In the genomic region with DNA sequence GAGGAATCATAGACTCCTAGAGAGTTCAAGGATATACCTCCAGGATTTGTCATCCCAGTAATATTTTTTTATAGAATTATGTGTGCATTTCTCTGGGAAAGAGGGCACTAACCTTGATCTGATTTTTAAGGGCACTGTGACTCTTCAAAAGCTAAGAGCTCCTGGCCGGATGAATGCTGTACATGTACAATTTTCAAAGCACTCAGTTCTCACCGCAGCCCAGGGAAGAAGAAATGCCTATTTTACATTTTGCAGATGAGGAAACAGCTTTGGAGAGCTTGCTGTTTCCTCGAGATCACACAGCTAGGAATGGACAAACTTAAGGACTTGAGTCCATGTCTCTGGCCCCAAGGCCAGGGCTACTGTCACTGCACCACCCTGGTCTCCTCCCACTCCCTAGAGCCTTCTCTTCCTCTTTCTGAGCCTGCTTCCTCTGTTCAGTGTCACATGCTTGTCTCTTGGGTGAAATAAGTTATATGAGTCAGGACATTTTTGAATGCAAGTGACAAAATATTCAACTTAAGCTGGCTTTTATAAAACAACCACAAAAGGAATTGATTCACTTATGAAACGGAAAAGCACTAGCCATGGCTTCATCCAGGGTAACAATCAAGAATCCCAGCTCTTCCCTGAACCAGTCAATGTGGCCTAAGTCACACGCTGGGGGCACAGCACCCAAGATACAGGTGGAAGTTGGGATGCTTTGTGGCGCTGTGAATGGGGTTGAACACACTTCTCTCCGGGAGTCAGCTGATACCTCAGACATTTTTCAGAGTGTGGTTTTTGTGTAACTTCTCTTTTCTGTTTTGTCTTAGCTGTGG, we compare ENCODE assay signal across 8 cellular contexts. TPM values are rescaled to one million over a fixed set of nuclear protein-coding genes. Genes with fewer than 3 reads are reported as not detected.
DNase-seq lines count a peak whose midpoint lies in the region; ATAC-seq and TF ChIP-seq lines count a peak whose summit lies in the region.

No MANE protein-coding gene starts in this region.

- H3K23ac ChIP-seq in IMR-90 (ENCODE audit: low read depth, low read length) = peak overlapping the region; percentile 40; the same call in 1 of the 2 replicates

- no peaks in the 10 kb centered on the region for H3K79me1 ChIP-seq in IMR-90 (ENCODE audit: low read depth in 1 of 2, low read length in 2 of 2)

- H3K27me3 Mint-ChIP-seq in activated naive CD8-positive, alpha-beta T cell treated with anti-CD3 and anti-CD28 coated beads, Interleukin-2, amount 50 U/mL, for 24 hours = no peaks in the 10 kb centered on the region

- H3K27ac ChIP-seq in IMR-90 (ENCODE audit: insufficient read depth, low read length) (no peak overlapping the region), parathyroid adenoma (peak overlapping the region; percentile 49)

- peak; percentile 66 for DNase-seq in CMK (ENCODE audit: low read depth)
- DNase-seq in IMR-90 = no peak
- peak; percentile 22 for DNase-seq in activated naive CD8-positive, alpha-beta T cell treated with anti-CD3 and anti-CD28 coated beads, Interleukin-2, amount 50 U/mL, for 24 hours
- no peak for DNase-seq in COR-L47 (lab: John Stamatoyannopoulos, UW)
- no peak for DNase-seq in BE2C
- DNase-seq in effector CD4-positive, alpha-beta T cell = no peak

- intact Hi-C loops in IMR-90 (cut with micrococcal nuclease) = no loop called here

- H4K20me1 ChIP-seq in IMR-90 (ENCODE audit: insufficient read depth, low read length) = no peaks in the 10 kb centered on the region

- H3K4me3 Mint-ChIP-seq in activated naive CD8-positive, alpha-beta T cell treated with anti-CD3 and anti-CD28 coated beads, Interleukin-2, amount 50 U/mL, for 24 hours = peak overlapping the region; percentile 64

- H3K36me3 ChIP-seq in IMR-90 (ENCODE audit: control insufficient read depth, insufficient read depth, low read length) (peaks cover 50% of the 10 kb centered on the region; the same call in 1 of the 2 replicates), parathyroid adenoma (ENCODE audit: control insufficient read depth, insufficient read depth, low read length) (no peaks in the 10 kb centered on the region), BE2C (no peaks in the 10 kb centered on the region)

- H2BK5ac ChIP-seq in IMR-90 (ENCODE audit: low read depth, low read length, poor library complexity, severe bottlenecking) = no peak overlapping the region

- H3K9me3 Mint-ChIP-seq in activated naive CD8-positive, alpha-beta T cell treated with anti-CD3 and anti-CD28 coated beads, Interleukin-2, amount 50 U/mL, for 24 hours = no peaks in the 10 kb centered on the region

- peak overlapping the region; percentile 77; the same call in 1 of the 3 replicates for H2BK15ac ChIP-seq in IMR-90 (ENCODE audit: low read depth, low read length)

- no CpG with 5 or more reads among the region's 7 CpGs for WGBS in IMR-90 (ENCODE audit: extremely low coverage in 2 of 2, insufficient read length in 1 of 2), 2 experiments

- no peak overlapping the region for H2AFZ ChIP-seq in IMR-90 (replicated peaks; ENCODE audit: low read length, poor library complexity)
- H2AFZ ChIP-seq in parathyroid adenoma = no peak overlapping the region

- no peaks in the 10 kb centered on the region for H3K79me2 ChIP-seq in parathyroid adenoma

- H2AK5ac ChIP-seq in IMR-90 (ENCODE audit: low read depth, low read length) = peak overlapping the region; percentile 80; the same call in 1 of the 2 replicates

- H3K4me1 Mint-ChIP-seq in activated naive CD8-positive, alpha-beta T cell treated with anti-CD3 and anti-CD28 coated beads, Interleukin-2, amount 50 U/mL, for 24 hours = peaks cover 62% of the 10 kb centered on the region

- H3K9ac ChIP-seq in IMR-90 (ENCODE audit: low read depth, low read length) (no peak overlapping the region), parathyroid adenoma (no peak overlapping the region)

- no peak for TF ChIP-seq CTCF in IMR-90 (conservative IDR thresholded peaks at IDR 0.05; ENCODE audit: low read depth, low read length)
- TF ChIP-seq CTCF in parathyroid adenoma (IDR thresholded peaks at IDR 0.05) = no peak
- no peak for TF ChIP-seq CTCF in BE2C (IDR thresholded peaks at IDR 0.05; ENCODE audit: low read depth, low read length)

- H3K9me3 ChIP-seq in IMR-90 (ENCODE audit: control insufficient read depth, insufficient read depth, low read length) (no peaks in the 10 kb centered on the region), parathyroid adenoma (ENCODE audit: control insufficient read depth, low read length) (no peaks in the 10 kb centered on the region), BE2C (no peaks in the 10 kb centered on the region)

- H2BK20ac ChIP-seq in IMR-90 (ENCODE audit: low read depth, low read length) = peak overlapping the region; percentile 77; the same call in 1 of the 2 replicates

- peak overlapping the region; percentile 29; the same call in 1 of the 2 replicates for H4K91ac ChIP-seq in IMR-90 (ENCODE audit: insufficient read depth, low read depth, low read length)

- POLR2A ChIA-PET in IMR-90 (lab: Charles Lee; ENCODE audit: unreplicated experiment) = no interaction called here

- H2BK120ac ChIP-seq in IMR-90 (ENCODE audit: low read depth, low read length) = peak overlapping the region; percentile 51; the same call in 1 of the 2 replicates

- CTCF ChIA-PET in IMR-90 (lab: Yijun Ruan, JAX) = interaction anchor here (0.6 kb wide), 1 partner anchor 86 kb away, joined by 7 read pairs; no protein-coding TSS in a partner anchor

- peak overlapping the region; percentile 12; the same call in 1 of the 2 replicates for H4K5ac ChIP-seq in IMR-90 (ENCODE audit: low read depth, low read length)

- H3K36me3 Mint-ChIP-seq in activated naive CD8-positive, alpha-beta T cell treated with anti-CD3 and anti-CD28 coated beads, Interleukin-2, amount 50 U/mL, for 24 hours (ENCODE audit: low read depth) = no peaks in the 10 kb centered on the region

- H3K18ac ChIP-seq in IMR-90 (ENCODE audit: low read depth, low read length) = 0 out of 2 replicates have a peak overlapping the region, but pooled peaks have one; percentile 1

- peaks cover 11% of the 10 kb centered on the region; the same call in 1 of the 2 replicates for H3K4me1 ChIP-seq in IMR-90 (ENCODE audit: control insufficient read depth, insufficient read depth, low read length)
- H3K4me1 ChIP-seq in parathyroid adenoma = no peaks in the 10 kb centered on the region
- no peaks in the 10 kb centered on the region for H3K4me1 ChIP-seq in BE2C

- H2AK9ac ChIP-seq in IMR-90 (replicated peaks; ENCODE audit: low read depth, low read length, poor library complexity) = no peak overlapping the region

- no peak for TF ChIP-seq POLR2A in IMR-90 (IDR thresholded peaks at IDR 0.05; ENCODE audit: low read depth, low read length)

- H3K4me2 ChIP-seq in IMR-90 (ENCODE audit: low read depth, low read length) = no peak overlapping the region
- no peak overlapping the region for H3K4me2 ChIP-seq in parathyroid adenoma (ENCODE audit: low read length)

- H3K4ac ChIP-seq in IMR-90 (ENCODE audit: low read depth, low read length) = peak overlapping the region; percentile 67

- BruUV-seq in IMR-90 (replicated peaks; lab: Mats Ljungman, UMichigan) = no TSS peak

- dilution Hi-C loops in IMR-90 (cut with HindIII; ENCODE audit: low sequenced_read_pairs, unreplicated experiment) = no loop called here

- H3K14ac ChIP-seq in IMR-90 (replicated peaks; ENCODE audit: low read depth, low read length) = peak overlapping the region; percentile 3; the same call in 1 of the 2 replicates

- H3K27me3 ChIP-seq in IMR-90 (ENCODE audit: control insufficient read depth, insufficient read depth, low read length) (no peaks in the 10 kb centered on the region), parathyroid adenoma (ENCODE audit: control insufficient read depth, insufficient read depth, low read length) (no peaks in the 10 kb centered on the region), BE2C (peaks cover 18% of the 10 kb centered on the region; the same call in 1 of the 2 replicates)

- peak; percentile 61 for ATAC-seq in GM19467 (IDR thresholded peaks at IDR 0.05; ENCODE audit: unreplicated experiment)
- ATAC-seq in IMR-90 (ENCODE audit: low read depth) = no peak
- ATAC-seq in activated naive CD8-positive, alpha-beta T cell treated with anti-CD3 and anti-CD28 coated beads, Interleukin-2, amount 50 U/mL, for 24 hours = peak; percentile 52

- no peak overlapping the region for H3K56ac ChIP-seq in IMR-90 (ENCODE audit: extremely low read depth, insufficient read depth, low read length)

- H3K9me1 ChIP-seq in IMR-90 (ENCODE audit: insufficient read depth, low read length) = peaks cover 11% of the 10 kb centered on the region

- no peak for TF ChIP-seq RAD21 in IMR-90 (IDR thresholded peaks at IDR 0.05; ENCODE audit: low read length)

- peak overlapping the region; percentile 33 for H3K27ac Mint-ChIP-seq in activated naive CD8-positive, alpha-beta T cell treated with anti-CD3 and anti-CD28 coated beads, Interleukin-2, amount 50 U/mL, for 24 hours

- no peak overlapping the region for H3K4me3 ChIP-seq in IMR-90 (ENCODE audit: insufficient read depth, low read depth, low read length)
- no peak overlapping the region for H3K4me3 ChIP-seq in parathyroid adenoma (ENCODE audit: low read depth, low read length)
- H3K4me3 ChIP-seq in BE2C (ENCODE audit: low read depth, low read length) = no peak overlapping the region

- in situ Hi-C loops in IMR-90 (cut with MboI; ENCODE audit: low sequenced_read_pairs) = no loop called here

- H4K8ac ChIP-seq in IMR-90 (ENCODE audit: low read depth in 2 of 2, low read length in 2 of 2) = peak overlapping the region; percentile 10 to 24; a peak in 1 of 4 replicates

TF ChIP-seq in IMR-90, 13 proteins besides CTCF, POLR2A, EP300 and RAD21 (continues in another document):
- TF ChIP-seq, protein P1, sequence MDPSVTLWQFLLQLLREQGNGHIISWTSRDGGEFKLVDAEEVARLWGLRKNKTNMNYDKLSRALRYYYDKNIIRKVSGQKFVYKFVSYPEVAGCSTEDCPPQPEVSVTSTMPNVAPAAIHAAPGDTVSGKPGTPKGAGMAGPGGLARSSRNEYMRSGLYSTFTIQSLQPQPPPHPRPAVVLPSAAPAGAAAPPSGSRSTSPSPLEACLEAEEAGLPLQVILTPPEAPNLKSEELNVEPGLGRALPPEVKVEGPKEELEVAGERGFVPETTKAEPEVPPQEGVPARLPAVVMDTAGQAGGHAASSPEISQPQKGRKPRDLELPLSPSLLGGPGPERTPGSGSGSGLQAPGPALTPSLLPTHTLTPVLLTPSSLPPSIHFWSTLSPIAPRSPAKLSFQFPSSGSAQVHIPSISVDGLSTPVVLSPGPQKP (IDR thresholded peaks at IDR 0.05; ENCODE audit: borderline replicate concordance, low read depth, low read length) = no peak
- TF ChIP-seq BHLHE40 (IDR thresholded peaks at IDR 0.05; ENCODE audit: low read depth, low read length) = no peak
- no peak for TF ChIP-seq RCOR1 (IDR thresholded peaks at IDR 0.05; ENCODE audit: insufficient replicate concordance, low read length)
- no peak for TF ChIP-seq MAZ (IDR thresholded peaks at IDR 0.05; ENCODE audit: borderline replicate concordance, low read depth, low read length)
- no peak for TF ChIP-seq SMC3 (IDR thresholded peaks at IDR 0.05; ENCODE audit: low read depth, low read length)

RNA-seq across cellular contexts. Expression of a gene that starts 45.6 kb away (rescaled TPM):
- total RNA-seq in IMR-90 (2012; rRNA removed) = 57.8 and 75.3 TPM in 2 replicates
- 10.2 and 15.1 TPM in 2 replicates for polyA plus RNA-seq in IMR-90 (2012; rRNA removed)
- polyA plus RNA-seq in IMR-90 (2012; cell fraction: cytosol; rRNA removed) = 7.8 and 11.8 TPM in 2 replicates
- 1.8 and 11.2 TPM in 2 replicates for polyA plus RNA-seq in IMR-90 (2012; cell fraction: nucleus; rRNA removed; ENCODE audit: low replicate concordance)
- polyA plus RNA-seq in BE2C (2012; ENCODE audit: insufficient read depth, insufficient read length, low read depth) = 3.2 TPM

Comparison
In these comparisons a context has a peak if more than half of its experiments do, and no peak if none do; other contexts are left out.
1. DNase-seq: peak in CMK (single experiment) and activated naive CD8-positive, alpha-beta T cell treated with anti-CD3 and anti-CD28 coated beads, Interleukin-2, amount 50 U/mL, for 24 hours (single experiment); none in IMR-90 (single experiment), COR-L47 (single experiment), BE2C (single experiment) and effector CD4-positive, alpha-beta T cell (single experiment).